ENCODE assay signal across 8 cellular contexts in genomic region chr3:101512521-101513418, GRCh38. TPM values are rescaled to one million over a fixed set of nuclear protein-coding genes. Genes with fewer than 3 reads are reported as not detected.
A peak's percentile ranks its signal among the peaks of the same experiment; 100 is the strongest.
DNase-seq lines count a peak whose midpoint lies in the region; ATAC-seq and TF ChIP-seq lines count a peak whose summit lies in the region.

A gene with protein sequence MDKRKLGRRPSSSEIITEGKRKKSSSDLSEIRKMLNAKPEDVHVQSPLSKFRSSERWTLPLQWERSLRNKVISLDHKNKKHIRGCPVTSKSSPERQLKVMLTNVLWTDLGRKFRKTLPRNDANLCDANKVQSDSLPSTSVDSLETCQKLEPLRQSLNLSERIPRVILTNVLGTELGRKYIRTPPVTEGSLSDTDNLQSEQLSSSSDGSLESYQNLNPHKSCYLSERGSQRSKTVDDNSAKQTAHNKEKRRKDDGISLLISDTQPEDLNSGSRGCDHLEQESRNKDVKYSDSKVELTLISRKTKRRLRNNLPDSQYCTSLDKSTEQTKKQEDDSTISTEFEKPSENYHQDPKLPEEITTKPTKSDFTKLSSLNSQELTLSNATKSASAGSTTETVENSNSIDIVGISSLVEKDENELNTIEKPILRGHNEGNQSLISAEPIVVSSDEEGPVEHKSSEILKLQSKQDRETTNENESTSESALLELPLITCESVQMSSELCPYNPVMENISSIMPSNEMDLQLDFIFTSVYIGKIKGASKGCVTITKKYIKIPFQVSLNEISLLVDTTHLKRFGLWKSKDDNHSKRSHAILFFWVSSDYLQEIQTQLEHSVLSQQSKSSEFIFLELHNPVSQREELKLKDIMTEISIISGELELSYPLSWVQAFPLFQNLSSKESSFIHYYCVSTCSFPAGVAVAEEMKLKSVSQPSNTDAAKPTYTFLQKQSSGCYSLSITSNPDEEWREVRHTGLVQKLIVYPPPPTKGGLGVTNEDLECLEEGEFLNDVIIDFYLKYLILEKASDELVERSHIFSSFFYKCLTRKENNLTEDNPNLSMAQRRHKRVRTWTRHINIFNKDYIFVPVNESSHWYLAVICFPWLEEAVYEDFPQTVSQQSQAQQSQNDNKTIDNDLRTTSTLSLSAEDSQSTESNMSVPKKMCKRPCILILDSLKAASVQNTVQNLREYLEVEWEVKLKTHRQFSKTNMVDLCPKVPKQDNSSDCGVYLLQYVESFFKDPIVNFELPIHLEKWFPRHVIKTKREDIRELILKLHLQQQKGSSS (minus strand): TSS chr3:101513212. CDS start chr3:101513130, 82 bp downstream.

- H3K27ac ChIP-seq in KMS-11, result peak within 1 kb of the TSS; percentile 39

- H3K79me2 ChIP-seq in KMS-11 (ENCODE audit: insufficient read depth, low read depth), result no peaks in the 10 kb centered on the region

- DNase-seq in D341Med (ENCODE audit: low spot score) (peak; percentile 94), RPMI7951 (ENCODE audit: low read depth) (peak; percentile 90), fibroblast of mammary gland (ENCODE audit: low read depth) (peak; percentile 79), natural killer cell (peak; percentile 65)
- DNase-seq in activated T-helper 2 cell treated with anti-CD3 and anti-CD28 coated beads, Interferon-gamma antibody, Interleukin-2, Interleukin-4, amounts not matched to agents 10 μg/mL and 5 μg/mL and 100 μg/mL, durations not matched to agents 14 hours and 24 hours and 36 hours (ENCODE audit: low spot score), result peak; percentile 68
- DNase-seq in stimulated activated naive CD4-positive, alpha-beta T cell treated with Interleukin-2 at 50 U/mL for 16 hours (lab: John Stamatoyannopoulos, UW), result peak; percentile 72

- ATAC-seq in GM21528 (IDR thresholded peaks at IDR 0.05; ENCODE audit: low FRiP score, unreplicated experiment), result peak; percentile 71
- peak; percentile 59 to 74 (median 73) for ATAC-seq in natural killer cell

- intact Hi-C loops in activated T-helper 2 cell treated with anti-CD3 and anti-CD28 coated beads, Interferon-gamma antibody, Interleukin-2, Interleukin-4, amounts not matched to agents 10 μg/mL and 5 μg/mL and 100 μg/mL, durations not matched to agents 14 hours and 24 hours and 36 hours (cut with micrococcal nuclease), result loop anchor here (5.0 kb wide), 1 partner anchor 130 kb away; no protein-coding TSS in a partner anchor
- intact Hi-C loops in natural killer cell (cut with micrococcal nuclease), result loop anchor here (1.0 to 10.0 kb wide), 2 partner anchors 49 to 128 kb away; partner anchors contain the start of gene TRMT10C

- TF ChIP-seq CTCF in KMS-11 (conservative IDR thresholded peaks at IDR 0.05; ENCODE audit: low read depth, low read length), result no peak
- TF ChIP-seq CTCF in fibroblast of mammary gland (conservative IDR thresholded peaks at IDR 0.05; ENCODE audit: control insufficient read depth, insufficient read depth, low read depth, low read length), result no peak
- TF ChIP-seq CTCF in natural killer cell (IDR thresholded peaks at IDR 0.05), result no peak

- no peaks in the 10 kb centered on the region for H3K9me3 Mint-ChIP-seq in activated T-helper 2 cell treated with anti-CD3 and anti-CD28 coated beads, Interferon-gamma antibody, Interleukin-2, Interleukin-4, amounts not matched to agents 10 μg/mL and 5 μg/mL and 100 μg/mL, durations not matched to agents 14 hours and 24 hours and 36 hours
- H3K9me3 Mint-ChIP-seq in natural killer cell, result no peaks in the 10 kb centered on the region

- peaks cover 26% of the 10 kb centered on the region for H3K4me1 Mint-ChIP-seq in activated T-helper 2 cell treated with anti-CD3 and anti-CD28 coated beads, Interferon-gamma antibody, Interleukin-2, Interleukin-4, amounts not matched to agents 10 μg/mL and 5 μg/mL and 100 μg/mL, durations not matched to agents 14 hours and 24 hours and 36 hours (ENCODE audit: low read depth)
- peaks cover 36 to 44% of the 10 kb centered on the region in 2 donors for H3K4me1 Mint-ChIP-seq in natural killer cell

- peak within 1 kb of the TSS; percentile 95 for H3K4me2 ChIP-seq in KMS-11

- H3K36me3 ChIP-seq in KMS-11 (ENCODE audit: insufficient read depth), result no peaks in the 10 kb centered on the region

- H3K27me3 Mint-ChIP-seq in activated T-helper 2 cell treated with anti-CD3 and anti-CD28 coated beads, Interferon-gamma antibody, Interleukin-2, Interleukin-4, amounts not matched to agents 10 μg/mL and 5 μg/mL and 100 μg/mL, durations not matched to agents 14 hours and 24 hours and 36 hours (ENCODE audit: low read depth), result no peaks in the 10 kb centered on the region
- H3K27me3 Mint-ChIP-seq in natural killer cell (ENCODE audit: low read depth in 2 of 2), result peaks cover 0 to 5% of the 10 kb centered on the region in 2 donors

- H3K4me1 ChIP-seq in KMS-11 (ENCODE audit: low read depth, poor library complexity, severe bottlenecking), result peaks cover 6% of the 10 kb centered on the region

- peak within 1 kb of the TSS; percentile 64 for H3K9ac ChIP-seq in KMS-11

- no peaks in the 10 kb centered on the region for H4K20me1 ChIP-seq in KMS-11 (ENCODE audit: insufficient read depth)

- H3K27me3 ChIP-seq in KMS-11 (ENCODE audit: insufficient read depth, low read depth), result no peaks in the 10 kb centered on the region

- H2AFZ ChIP-seq in KMS-11 (ENCODE audit: low read depth), result peak within 1 kb of the TSS; percentile 91

- peaks cover 12% of the 10 kb centered on the region for H3K36me3 Mint-ChIP-seq in activated T-helper 2 cell treated with anti-CD3 and anti-CD28 coated beads, Interferon-gamma antibody, Interleukin-2, Interleukin-4, amounts not matched to agents 10 μg/mL and 5 μg/mL and 100 μg/mL, durations not matched to agents 14 hours and 24 hours and 36 hours (ENCODE audit: low read depth)
- peaks cover 5% of the 10 kb centered on the region for H3K36me3 Mint-ChIP-seq in natural killer cell

- peak within 1 kb of the TSS; percentile 93 for H3K27ac Mint-ChIP-seq in activated T-helper 2 cell treated with anti-CD3 and anti-CD28 coated beads, Interferon-gamma antibody, Interleukin-2, Interleukin-4, amounts not matched to agents 10 μg/mL and 5 μg/mL and 100 μg/mL, durations not matched to agents 14 hours and 24 hours and 36 hours
- peak within 1 kb of the TSS; percentile 96 to 99 for H3K27ac Mint-ChIP-seq in natural killer cell

- peak within 1 kb of the TSS; percentile 55 for H3K4me3 ChIP-seq in KMS-11 (IDR thresholded peaks at IDR 0.05; ENCODE audit: insufficient read depth, low read depth, low read length)
- peak within 1 kb of the TSS; percentile 74 for H3K4me3 ChIP-seq in fibroblast of mammary gland (ENCODE audit: control insufficient read depth, low read depth, low read length)

- H3K4me3 Mint-ChIP-seq in activated T-helper 2 cell treated with anti-CD3 and anti-CD28 coated beads, Interferon-gamma antibody, Interleukin-2, Interleukin-4, amounts not matched to agents 10 μg/mL and 5 μg/mL and 100 μg/mL, durations not matched to agents 14 hours and 24 hours and 36 hours (ENCODE audit: low read depth), result peak within 1 kb of the TSS; percentile 96
- peak within 1 kb of the TSS; percentile 98 for H3K4me3 Mint-ChIP-seq in natural killer cell

RNA-seq across cellular contexts. Expression of the gene that starts here (rescaled TPM):
- 13.6 and 21.7 TPM in 2 replicates for total RNA-seq in RPMI7951 (2014; rRNA removed; shearing (Covaris generic))
- total RNA-seq in activated T-helper 2 cell treated with anti-CD3 and anti-CD28 coated beads, Interferon-gamma antibody, Interleukin-2, Interleukin-4, amounts not matched to agents 10 μg/mL and 5 μg/mL and 100 μg/mL, durations not matched to agents 14 hours and 24 hours and 36 hours, result 10.7 and 10.8 TPM in 2 replicates
- 10 to 100 TPM; 41.4 to 60.6 (median 52.7) TPM for total RNA-seq in natural killer cell

Comparison
In these comparisons a context has a peak if more than half of its experiments do, and no peak if none do; other contexts are left out.
1. Peak in every context shown above with its lines: DNase-seq, ATAC-seq, H3K4me3 ChIP-seq and H3K27ac ChIP-seq.